In genomic region chr1:36349241-36349671, GRCh38 we compare ENCODE assay signal across 9 cellular contexts. TPM values are rescaled to one million over a fixed set of nuclear protein-coding genes. Genes with fewer than 3 reads are reported as not detected.
DNase-seq lines count a peak whose midpoint lies in the region; ATAC-seq and TF ChIP-seq lines count a peak whose summit lies in the region.
"Had no signal": no experiment of that assay in that cellular context is flagged by ENCODE, and none has a peak within 500 bp of the region (broad histone marks: within the 10 kb centered on the region; RNA-seq: fewer than 3 reads in every experiment).

No MANE protein-coding gene starts in this region.

- peaks cover 17% of the 10 kb centered on the region for H3K4me1 ChIP-seq in testis

- peak overlapping the region in 1 of 2 donors; percentile 45 for H3K27ac ChIP-seq in testis

- ATAC-seq in GM21390 (IDR thresholded peaks at IDR 0.05; ENCODE audit: unreplicated experiment) = peak; percentile 92

- no peaks in the 10 kb centered on the region for H3K27me3 ChIP-seq in testis

- no peak for TF ChIP-seq CTCF in testis (IDR thresholded peaks at IDR 0.05)

- DNase-seq in ELR (ENCODE audit: low read depth) = peak; percentile 84
- DNase-seq in M059J (ENCODE audit: low read depth) = peak; percentile 81
- DNase-seq in glomerular visceral epithelial cell (ENCODE audit: extremely low spot score) = peak; percentile 48
- no peak for DNase-seq in testis
- DNase-seq in NCI-H1417 treated with DMSO at 0.1 percent for 48 hours (lab: John Stamatoyannopoulos, UW) = no peak
- no peak for DNase-seq in superior temporal gyrus (ENCODE audit: extremely low spot score)
- DNase-seq in activated T-cell treated with anti-CD3 and anti-CD28 coated beads, Interleukin-2, amount 50 U/mL, for 1 hour = no peak
- DNase-seq: natural killer cell had no signal

- H3K36me3 ChIP-seq in testis (ENCODE audit: low read depth, missing control alignments) = no peaks in the 10 kb centered on the region

- no peaks in the 10 kb centered on the region for H3K9me3 ChIP-seq in testis

- WGBS in testis, 2 donors = 60 to 69% methylated on average over 7 of the region's 7 CpGs

- H3K4me3 ChIP-seq in testis = no peak overlapping the region

- TF ChIP-seq POLR2A in testis (IDR thresholded peaks at IDR 0.05) = no peak

- intact Hi-C loops in testis (cut with DNase I; ENCODE audit: low total_unique reads) = no loop called here

RNA-seq across cellular contexts. Expression of gene EVA1B, which starts 25.8 kb away (rescaled TPM):
- total RNA-seq in M059J (2014; rRNA removed; shearing (Covaris generic)) = 35.8 and 44.5 TPM in 2 replicates
- total RNA-seq in testis = 10 to 100 TPM in 1 of 2 donors, 1 to 10 TPM in 1; 9.1 to 19.4 TPM
- 9.6 TPM for polyA plus RNA-seq in testis (ENCODE audit: insufficient read depth, low read depth, low replicate concordance)

RNA-seq across cellular contexts. Expression of gene STK40, which starts 36.5 kb away (rescaled TPM):
- total RNA-seq in M059J (2014; rRNA removed; shearing (Covaris generic)) = 13.2 and 21.4 TPM in 2 replicates
- 100 to 1,000 TPM; 140 to 159 TPM for total RNA-seq in testis
- 126 TPM for polyA plus RNA-seq in testis (ENCODE audit: insufficient read depth, low read depth, low replicate concordance)

RNA-seq across cellular contexts. Expression of gene SH3D21, which starts 43.1 kb away (rescaled TPM):
- total RNA-seq in M059J (2014; rRNA removed; shearing (Covaris generic)) = 0.25 TPM in 1 of 2 replicates, not detected in the other
- 10 to 100 TPM in 1 of 2 donors, 1 to 10 TPM in 1; 6.8 to 12.8 TPM for total RNA-seq in testis
- polyA plus RNA-seq in testis (ENCODE audit: insufficient read depth, low read depth, low replicate concordance) = 14.9 TPM

RNA-seq across cellular contexts. Expression of gene LSM10, which starts 48.5 kb away (rescaled TPM):
- total RNA-seq in M059J (2014; rRNA removed; shearing (Covaris generic)) = 6.8 and 7.6 TPM in 2 replicates
- 100 to 1,000 TPM in 1 of 2 donors, 10 to 100 TPM in 1; 73.6 to 106 TPM for total RNA-seq in testis
- 69.1 TPM for polyA plus RNA-seq in testis (ENCODE audit: insufficient read depth, low read depth, low replicate concordance)

Comparison
In these comparisons a context has a peak if more than half of its experiments do, and no peak if none do; other contexts are left out.
1. DNase-seq: peak in ELR (single experiment), M059J (single experiment) and glomerular visceral epithelial cell (single experiment); none in testis (single experiment), NCI-H1417 treated with DMSO at 0.1 percent for 48 hours (single experiment), superior temporal gyrus (single experiment) and activated T-cell treated with anti-CD3 and anti-CD28 coated beads, Interleukin-2, amount 50 U/mL, for 1 hour (single experiment).